ENCODE assay signal across 17 cellular contexts in genomic region chr2:68103656-68104055, GRCh38. TPM values are rescaled to one million over a fixed set of nuclear protein-coding genes. Genes with fewer than 3 reads are reported as not detected.
DNase-seq lines count a peak whose midpoint lies in the region; ATAC-seq and TF ChIP-seq lines count a peak whose summit lies in the region.
"Had no signal": no experiment of that assay in that cellular context is flagged by ENCODE, and none has a peak within 500 bp of the region (broad histone marks: within the 10 kb centered on the region; RNA-seq: fewer than 3 reads in every experiment).

No MANE protein-coding gene starts in this region.

- H3K36me3 Mint-ChIP-seq in natural killer cell treated with Interleukin-12 subunit alpha and Interleukin-12 subunit beta and Interleukin-15 and Interleukin-18, amount 100 ng/mL, for 72 hours = peaks cover 14% of the 10 kb centered on the region

- no peak overlapping the region for H2BK12ac ChIP-seq in mesenchymal stem cell (ENCODE audit: low read length in 2 of 2)

- H3K4me1 Mint-ChIP-seq in natural killer cell treated with Interleukin-12 subunit alpha and Interleukin-12 subunit beta and Interleukin-15 and Interleukin-18, amount 100 ng/mL, for 72 hours (ENCODE audit: low read depth in 2 of 2) = peaks cover 5 to 7% of the 10 kb centered on the region in 2 donors
- H3K4me1 Mint-ChIP-seq: H9 had no signal

- no peak overlapping the region for H3K14ac ChIP-seq in mesenchymal stem cell (ENCODE audit: low read length in 2 of 2)

- no peak overlapping the region for H2BK120ac ChIP-seq in mesenchymal stem cell (ENCODE audit: low read depth, low read length)

- no peak overlapping the region for H3K27ac Mint-ChIP-seq in natural killer cell treated with Interleukin-12 subunit alpha and Interleukin-12 subunit beta and Interleukin-15 and Interleukin-18, amount 100 ng/mL, for 72 hours
- H3K27ac Mint-ChIP-seq: CD4-positive, alpha-beta memory T cell; IgD-negative memory B cell had no signal

- TF ChIP-seq POLR2A in esophagus muscularis mucosa (IDR thresholded peaks at IDR 0.05; ENCODE audit: low read depth) = no peak

- no peaks in the 10 kb centered on the region for H3F3A ChIP-seq in GM23248 (ENCODE audit: insufficient read depth)

- no peak overlapping the region for H3K4ac ChIP-seq in mesenchymal stem cell (ENCODE audit: low read depth in 1 of 2, low read length in 2 of 2)

- H3K9me2 ChIP-seq in GM23248 (ENCODE audit: insufficient read depth) = no peaks in the 10 kb centered on the region

- no peak overlapping the region for H3K4me3 ChIP-seq in GM23248
- peak overlapping the region in 1 of 2 experiments; percentile 32 for H3K4me3 ChIP-seq in mesenchymal stem cell (ENCODE audit: insufficient read depth in 1 of 2, low read depth in 1 of 2, low read length in 2 of 2)
- H3K4me3 ChIP-seq in esophagus muscularis mucosa = no peak overlapping the region

- no peak overlapping the region for H2AK5ac ChIP-seq in mesenchymal stem cell (ENCODE audit: low read length, severe bottlenecking)

- no peak overlapping the region for H2BK15ac ChIP-seq in mesenchymal stem cell (ENCODE audit: low read depth, poor library complexity, severe bottlenecking)

- no peak for ATAC-seq in Right ventricle myocardium superior (ENCODE audit: poor library complexity)
- ATAC-seq in natural killer cell treated with Interleukin-12 subunit alpha and Interleukin-12 subunit beta and Interleukin-15 and Interleukin-18, amount 100 ng/mL, for 72 hours = no peak

- no peaks in the 10 kb centered on the region for H3K36me3 ChIP-seq in GM23248 (ENCODE audit: low read depth)
- no peaks in the 10 kb centered on the region for H3K36me3 ChIP-seq in mesenchymal stem cell (ENCODE audit: control insufficient read depth in 1 of 2, insufficient read depth in 2 of 2, low read depth in 1 of 2, low read length in 2 of 2)
- no peaks in the 10 kb centered on the region for H3K36me3 ChIP-seq in esophagus muscularis mucosa
- H3K36me3 ChIP-seq: BE2C had no signal

- no peak overlapping the region for H4K8ac ChIP-seq in mesenchymal stem cell (ENCODE audit: low read length)

- no peak overlapping the region for H2AFZ ChIP-seq in GM23248
- peak overlapping the region; percentile 4 for H2AFZ ChIP-seq in mesenchymal stem cell (ENCODE audit: low read depth, low read length)

- H3K9ac ChIP-seq in GM23248 = no peak overlapping the region
- no peak overlapping the region for H3K9ac ChIP-seq in mesenchymal stem cell (ENCODE audit: low read length)

- TF ChIP-seq EP300 in esophagus muscularis mucosa (IDR thresholded peaks at IDR 0.05) = no peak

- in situ Hi-C loops in GM23248 (cut with MboI) = no loop called here

- H3K27me3 Mint-ChIP-seq in natural killer cell treated with Interleukin-12 subunit alpha and Interleukin-12 subunit beta and Interleukin-15 and Interleukin-18, amount 100 ng/mL, for 72 hours = no peaks in the 10 kb centered on the region
- H3K27me3 Mint-ChIP-seq: IgD-negative memory B cell had no signal

- intact Hi-C loops in Right ventricle myocardium superior (cut with DNase I) = no loop called here
- intact Hi-C loops in esophagus muscularis mucosa (cut with DNase I) = no loop called here

- no peak overlapping the region for H3K4me2 ChIP-seq in GM23248 (ENCODE audit: unreplicated experiment)
- no peak overlapping the region for H3K4me2 ChIP-seq in mesenchymal stem cell (ENCODE audit: low read length, poor library complexity, severe bottlenecking)

- no peak overlapping the region for H3K23ac ChIP-seq in mesenchymal stem cell (ENCODE audit: low read length in 2 of 2)

- H4K91ac ChIP-seq in mesenchymal stem cell (ENCODE audit: low read length) = no peak overlapping the region

- 5 to 13% methylated on average over 1 of the region's 1 CpG for WGBS in GM23248 (ENCODE audit: low coverage in 1 of 2, low lambda C conversion rate in 2 of 2, missing lambda C conversion rate in 2 of 2), 2 experiments
- WGBS in mesenchymal stem cell = 100% methylated on average over 1 of the region's 1 CpG
- 100% methylated on average over 1 of the region's 1 CpG for WGBS in esophagus muscularis mucosa

- no peak overlapping the region for H3K4me3 Mint-ChIP-seq in natural killer cell treated with Interleukin-12 subunit alpha and Interleukin-12 subunit beta and Interleukin-15 and Interleukin-18, amount 100 ng/mL, for 72 hours
- H3K4me3 Mint-ChIP-seq: CD4-positive, alpha-beta memory T cell; H9; IgD-negative memory B cell had no signal

- no peak overlapping the region for H2BK5ac ChIP-seq in mesenchymal stem cell (ENCODE audit: low read depth, low read length, poor library complexity, severe bottlenecking)

- no peaks in the 10 kb centered on the region for H3K79me2 ChIP-seq in GM23248 (ENCODE audit: insufficient read depth)

- peaks cover 9% of the 10 kb centered on the region for H3K9me3 Mint-ChIP-seq in natural killer cell treated with Interleukin-12 subunit alpha and Interleukin-12 subunit beta and Interleukin-15 and Interleukin-18, amount 100 ng/mL, for 72 hours

- no peak overlapping the region for H3K18ac ChIP-seq in mesenchymal stem cell (ENCODE audit: low read depth in 1 of 2, low read length in 2 of 2)

- peak; percentile 52 for DNase-seq in GM23248
- peak; percentile 6 for DNase-seq in amniotic epithelial cell (ENCODE audit: low read depth)
- no peak for DNase-seq in mesenchymal stem cell
- no peak for DNase-seq in Right ventricle myocardium superior
- no peak for DNase-seq in AG08396 (ENCODE audit: low spot score)
- no peak for DNase-seq in esophagus muscularis mucosa (ENCODE audit: extremely low spot score)
- DNase-seq in natural killer cell treated with Interleukin-12 subunit alpha and Interleukin-12 subunit beta and Interleukin-15 and Interleukin-18, amount 100 ng/mL, for 72 hours (ENCODE audit: low spot score) = no peak
- DNase-seq: BE2C; Calu3; CD4-positive, alpha-beta memory T cell; DMS53; H9; NCI-H187; NCI-H345; NCI-H526; SIG-M5 had no signal

- no peaks in the 10 kb centered on the region for H3K4me1 ChIP-seq in GM23248 (ENCODE audit: insufficient read depth)
- no peaks in the 10 kb centered on the region for H3K4me1 ChIP-seq in mesenchymal stem cell (ENCODE audit: control insufficient read depth, insufficient read depth, low read depth, low read length)
- H3K4me1 ChIP-seq in esophagus muscularis mucosa = no peaks in the 10 kb centered on the region
- H3K4me1 ChIP-seq: BE2C had no signal

- H3K27me3 ChIP-seq in GM23248 (replicated peaks; ENCODE audit: insufficient read depth) (no peaks in the 10 kb centered on the region), mesenchymal stem cell (ENCODE audit: control insufficient read depth in 1 of 2, insufficient read depth in 1 of 2, low read length in 2 of 2) (no peaks in the 10 kb centered on the region), esophagus muscularis mucosa (no peaks in the 10 kb centered on the region)
- H3K27me3 ChIP-seq: BE2C had no signal

- no peak overlapping the region for H3K27ac ChIP-seq in GM23248
- no peak overlapping the region for H3K27ac ChIP-seq in mesenchymal stem cell (ENCODE audit: low read length, poor library complexity, severe bottlenecking)
- H3K27ac ChIP-seq in esophagus muscularis mucosa (replicated peaks in 1 of 4) = no peak overlapping the region

- H3K79me1 ChIP-seq in mesenchymal stem cell (replicated peaks; ENCODE audit: low read length, poor library complexity, severe bottlenecking) = no peaks in the 10 kb centered on the region

- no peaks in the 10 kb centered on the region for H4K20me1 ChIP-seq in GM23248 (ENCODE audit: insufficient read depth)

- no peak for TF ChIP-seq CTCF in esophagus muscularis mucosa (IDR thresholded peaks at IDR 0.05)

- no peaks in the 10 kb centered on the region for H3K9me3 ChIP-seq in GM23248 (ENCODE audit: low read depth)
- peaks cover 9% of the 10 kb centered on the region for H3K9me3 ChIP-seq in mesenchymal stem cell (ENCODE audit: control insufficient read depth, low read length)
- peaks cover 0 to 7% (median 2%) of the 10 kb centered on the region in 4 donors for H3K9me3 ChIP-seq in esophagus muscularis mucosa
- H3K9me3 ChIP-seq: BE2C had no signal

RNA-seq across cellular contexts. Expression of gene C1D, which starts 40.9 kb away (rescaled TPM):
- 48.3 and 65.3 TPM in 2 replicates for total RNA-seq in GM23248 (2014; rRNA removed; shearing (Covaris generic))
- polyA plus RNA-seq in GM23248 (2016; fragmentation: Nextera tagmentation; extraction: Ambion mirVana) = 28.6 and 32.5 TPM in 2 replicates
- polyA plus RNA-seq in mesenchymal stem cell (2013, experiment 1 of 2) = 28.9 TPM
- 30.1 TPM for polyA plus RNA-seq in mesenchymal stem cell (2013, experiment 2 of 2)
- total RNA-seq in Right ventricle myocardium superior (13.7 TPM), esophagus muscularis mucosa (10 to 100 TPM; 19.7 to 41.1 (median 30.8) TPM)
- total RNA-seq in natural killer cell treated with Interleukin-12 subunit alpha and Interleukin-12 subunit beta and Interleukin-15 and Interleukin-18, amount 100 ng/mL, for 72 hours = 10 to 100 TPM; 14.1 to 29.0 TPM

RNA-seq across cellular contexts. Expression of gene PNO1, which starts 54.0 kb away (rescaled TPM):
- total RNA-seq in GM23248 (2014; rRNA removed; shearing (Covaris generic)) = 12.6 and 14.5 TPM in 2 replicates
- 22.5 and 23.3 TPM in 2 replicates for polyA plus RNA-seq in GM23248 (2016; fragmentation: Nextera tagmentation; extraction: Ambion mirVana)
- polyA plus RNA-seq in mesenchymal stem cell (2013, experiment 1 of 2) = 15.0 TPM
- 13.8 TPM for polyA plus RNA-seq in mesenchymal stem cell (2013, experiment 2 of 2)
- total RNA-seq in Right ventricle myocardium superior = 6.7 TPM
- total RNA-seq in esophagus muscularis mucosa = 10 to 100 TPM; 16.6 to 27.3 (median 22.2) TPM
- total RNA-seq in natural killer cell treated with Interleukin-12 subunit alpha and Interleukin-12 subunit beta and Interleukin-15 and Interleukin-18, amount 100 ng/mL, for 72 hours = 10 to 100 TPM; 21.1 to 33.3 TPM

Comparison
In these comparisons a context has a peak if more than half of its experiments do, and no peak if none do; other contexts are left out.
1. DNase-seq: peak in GM23248 (single experiment) and amniotic epithelial cell (single experiment); none in mesenchymal stem cell (single experiment), Right ventricle myocardium superior (single experiment), AG08396 (single experiment), esophagus muscularis mucosa (single experiment) and natural killer cell treated with Interleukin-12 subunit alpha and Interleukin-12 subunit beta and Interleukin-15 and Interleukin-18, amount 100 ng/mL, for 72 hours (single experiment).